Comparison of ENCODE assay signal across 14 cellular contexts in genomic region chr14:93011650-93012317, GRCh38.
DNase-seq lines count a peak whose midpoint lies in the region; ATAC-seq, FAIRE-seq and TF ChIP-seq lines count a peak whose summit lies in the region.
"Had no signal": no experiment of that assay in that cellular context is flagged by ENCODE, and none has a peak within 500 bp of the region (broad histone marks: within the 10 kb centered on the region; RNA-seq: fewer than 3 reads in every experiment).

No MANE protein-coding gene starts in this region.

- H3K4me3 Mint-ChIP-seq in nephron progenitor cell = peak overlapping the region; percentile 55
- H3K4me3 Mint-ChIP-seq: CD8-positive, alpha-beta memory T cell; mesothelial cell of epicardium; T-helper 1 cell treated with Interleukin-12 subunit alpha and Interleukin-12 subunit beta and Interleukin-4 antibody, amounts not matched to agents 30 μg/mL and 1 μg/mL, for 36 hours had no signal

- TF ChIP-seq POLR2A in H54 (IDR thresholded peaks at IDR 0.05; ENCODE audit: low read depth, low read length) = no peak

- H3K27me3 ChIP-seq in BLaER1 treated with 17β-estradiol and CSF1 and Interleukin-3, amounts not matched to agents 10 nM and 100 nM = no peaks in the 10 kb centered on the region
- H3K27me3 ChIP-seq: foreskin keratinocyte had no signal

- H4K20me1 ChIP-seq in BLaER1 treated with 17β-estradiol and CSF1 and Interleukin-3, amounts not matched to agents 10 nM and 100 nM = peaks cover 4 to 99% (median 92%) of the 10 kb centered on the region in 11 experiments; a peak in 20 of 22 replicates

- no peak overlapping the region for H3K4me3 ChIP-seq in BLaER1 treated with 17β-estradiol and CSF1 and Interleukin-3, amounts not matched to agents 10 nM and 100 nM

- H3K9me3 ChIP-seq in BLaER1 treated with 17β-estradiol and CSF1 and Interleukin-3, amounts not matched to agents 10 nM and 100 nM (replicated peaks in 1 of 11) = no peaks in the 10 kb centered on the region

- no peak overlapping the region for H3K27ac Mint-ChIP-seq in nephron progenitor cell
- H3K27ac Mint-ChIP-seq: mesothelial cell of epicardium; T-helper 1 cell treated with Interleukin-12 subunit alpha and Interleukin-12 subunit beta and Interleukin-4 antibody, amounts not matched to agents 30 μg/mL and 1 μg/mL, for 36 hours had no signal

- FAIRE-seq in H54 (lab: Jason Lieb, UNC) = no peak

- H3K9me3 Mint-ChIP-seq in nephron progenitor cell = no peaks in the 10 kb centered on the region
- H3K9me3 Mint-ChIP-seq: CD8-positive, alpha-beta memory T cell; mesothelial cell of epicardium; T-helper 1 cell treated with Interleukin-12 subunit alpha and Interleukin-12 subunit beta and Interleukin-4 antibody, amounts not matched to agents 30 μg/mL and 1 μg/mL, for 36 hours had no signal

- no peak for TF ChIP-seq CTCF in nephron progenitor cell (IDR thresholded peaks at IDR 0.05)

- H3K4me1 ChIP-seq in BLaER1 treated with 17β-estradiol and CSF1 and Interleukin-3, amounts not matched to agents 10 nM and 100 nM = peaks cover 95 to 100% (median 100%) of the 10 kb centered on the region in 10 experiments
- H3K4me1 ChIP-seq: foreskin keratinocyte had no signal

- DNase-seq in NCI-H1105 treated with DMSO at 0.1 percent for 48 hours (lab: John Stamatoyannopoulos, UW) (peak; percentile 71), amygdala (lab: John Stamatoyannopoulos, UW) (peak in 51 of 56 donors; percentile 26 to 87 (median 63)), nephron progenitor cell (no peak), H54 (ENCODE audit: insufficient read length, low spot score) (no peak), DMS114 treated with DMSO at 0.1 percent for 48 hours (lab: John Stamatoyannopoulos, UW; ENCODE audit: unreplicated experiment) (no peak)
- DNase-seq in activated naive CD4-positive, alpha-beta T cell (lab: John Stamatoyannopoulos, UW) = no peak
- DNase-seq: CD8-positive, alpha-beta memory T cell; central memory CD4-positive, alpha-beta T cell; foreskin keratinocyte; NK-92 treated with Interleukin-12 subunit alpha and Interleukin-12 subunit beta, amount 100 ng/mL, for 24 hours had no signal

- H3K4me1 Mint-ChIP-seq in nephron progenitor cell = peaks cover 91% of the 10 kb centered on the region

- H3K9ac ChIP-seq in BLaER1 treated with 17β-estradiol and CSF1 and Interleukin-3, amounts not matched to agents 10 nM and 100 nM = peak overlapping the region in 5 of 11 experiments; percentile 19 to 56 (median 44); a peak in 4 of 22 replicates

- ATAC-seq in HG03457 (IDR thresholded peaks at IDR 0.05; ENCODE audit: unreplicated experiment) = no peak
- ATAC-seq: foreskin keratinocyte had no signal

- peaks cover 0 to 34% (median 4%) of the 10 kb centered on the region in 11 experiments; a peak in 10 of 22 replicates for H3K36me3 ChIP-seq in BLaER1 treated with 17β-estradiol and CSF1 and Interleukin-3, amounts not matched to agents 10 nM and 100 nM

- H3K27ac ChIP-seq in BLaER1 treated with 17β-estradiol and CSF1 and Interleukin-3, amounts not matched to agents 10 nM and 100 nM = peak overlapping the region in 5 of 11 experiments; percentile 23 to 55 (median 30); a peak in 4 of 22 replicates
- H3K27ac ChIP-seq: foreskin keratinocyte had no signal

- peaks cover 2% of the 10 kb centered on the region for H3K27me3 Mint-ChIP-seq in nephron progenitor cell (ENCODE audit: low read depth, poor library complexity)
- H3K27me3 Mint-ChIP-seq: CD8-positive, alpha-beta memory T cell had no signal

- H3K4me2 ChIP-seq in BLaER1 treated with 17β-estradiol and CSF1 and Interleukin-3, amounts not matched to agents 10 nM and 100 nM = peak overlapping the region; percentile 83 to 97 (median 92)

- no peaks in the 10 kb centered on the region for H3K36me3 Mint-ChIP-seq in nephron progenitor cell (ENCODE audit: low read depth)
- H3K36me3 Mint-ChIP-seq: mesothelial cell of epicardium had no signal

Comparison
In these comparisons a context has a peak if more than half of its experiments do, and no peak if none do; other contexts are left out.
1. DNase-seq: peak in NCI-H1105 treated with DMSO at 0.1 percent for 48 hours (single experiment) and amygdala (51 of 56); none in nephron progenitor cell (single experiment), activated naive CD4-positive, alpha-beta T cell (0 of 4), H54 (single experiment) and DMS114 treated with DMSO at 0.1 percent for 48 hours (single experiment).